11 cellular contexts compared by ENCODE assay signal in the genomic region with DNA sequence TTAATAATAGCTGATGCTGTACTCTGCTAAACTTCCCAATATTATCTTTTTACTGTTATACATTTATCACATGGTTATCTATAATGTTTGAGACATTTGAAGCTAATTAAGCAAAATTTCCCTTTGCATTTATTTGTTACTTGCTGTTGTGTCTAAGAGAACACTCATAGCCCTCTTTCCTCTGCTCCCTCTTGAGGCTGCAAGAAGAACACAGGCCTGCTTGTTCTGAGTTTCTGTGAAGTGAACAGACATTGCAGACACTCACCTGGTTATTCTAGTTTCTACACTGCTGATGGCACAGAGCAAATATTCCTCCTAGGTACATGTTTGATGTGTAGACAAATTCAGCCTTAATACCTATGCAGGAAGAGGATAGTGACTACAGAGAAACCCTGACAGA.
DNase-seq lines count a peak whose midpoint lies in the region; ATAC-seq and TF ChIP-seq lines count a peak whose summit lies in the region.
"Had no signal": no experiment of that assay in that cellular context is flagged by ENCODE, and none has a peak within 500 bp of the region (broad histone marks: within the 10 kb centered on the region; RNA-seq: fewer than 3 reads in every experiment).

No MANE protein-coding gene starts in this region.

- H3K9me3 ChIP-seq in left ventricle myocardium inferior (replicated peaks) (peaks cover 17% of the 10 kb centered on the region), thyroid gland (no peaks in the 10 kb centered on the region)

- H3K27ac ChIP-seq in left ventricle myocardium inferior (replicated peaks) (no peak overlapping the region), thyroid gland (no peak overlapping the region)

- intact Hi-C loops in left ventricle myocardium inferior (cut with micrococcal nuclease) (no loop called here), left cardiac atrium (cut with DNase I) (no loop called here), thyroid gland (cut with DNase I) (no loop called here)

- H3K36me3 ChIP-seq in left ventricle myocardium inferior (no peaks in the 10 kb centered on the region), thyroid gland (no peaks in the 10 kb centered on the region)

- TF ChIP-seq CTCF in left ventricle myocardium inferior (IDR thresholded peaks at IDR 0.05; ENCODE audit: borderline replicate concordance) (peak; percentile 31), astrocyte of the cerebellum (IDR thresholded peaks at IDR 0.05; ENCODE audit: low read depth, low read length, missing control alignments) (peak; percentile 69), thyroid gland (IDR thresholded peaks at IDR 0.05) (peak in 2 of 6 experiments; percentile 25 to 32)

- H3K4me1 ChIP-seq in left ventricle myocardium inferior (no peaks in the 10 kb centered on the region), thyroid gland (no peaks in the 10 kb centered on the region)

- TF ChIP-seq POLR2A in thyroid gland (IDR thresholded peaks at IDR 0.05) = no peak

- ATAC-seq in left cardiac atrium (no peak), HG02798 (IDR thresholded peaks at IDR 0.05; ENCODE audit: poor library complexity, unreplicated experiment) (no peak), GM18868 (IDR thresholded peaks at IDR 0.05; ENCODE audit: unreplicated experiment) (no peak)
- ATAC-seq: effector memory CD8-positive, alpha-beta T cell had no signal

- H3K4me3 ChIP-seq in left ventricle myocardium inferior = no peak overlapping the region
- H3K4me3 ChIP-seq in astrocyte of the cerebellum (ENCODE audit: low read depth, low read length) = no peak overlapping the region
- H3K4me3 ChIP-seq in thyroid gland (replicated peaks in 1 of 3) = no peak overlapping the region

- DNase-seq in left ventricle myocardium inferior (no peak), left cardiac atrium (no peak), astrocyte of the cerebellum (ENCODE audit: low read depth) (no peak), iris pigment epithelial cell (ENCODE audit: low read depth) (peak; percentile 8), thyroid gland (no peak)
- no peak for DNase-seq in NK-92 treated with Interleukin-12 subunit alpha and Interleukin-12 subunit beta, amount 100 ng/mL, for 24 hours (lab: John Stamatoyannopoulos, UW)
- DNase-seq: activated T-cell treated with anti-CD3 and anti-CD28 coated beads, Interleukin-2, amount 50 U/mL, for 1 hour; effector memory CD8-positive, alpha-beta T cell; Right ventricle myocardium superior had no signal

- in situ Hi-C loops in astrocyte of the cerebellum (cut with HindIII; ENCODE audit: low sequenced_read_pairs) = no loop called here

- no peaks in the 10 kb centered on the region for H3K27me3 ChIP-seq in left ventricle myocardium inferior (ENCODE audit: low read depth)
- H3K27me3 ChIP-seq in thyroid gland = no peaks in the 10 kb centered on the region
